In the genomic region with DNA sequence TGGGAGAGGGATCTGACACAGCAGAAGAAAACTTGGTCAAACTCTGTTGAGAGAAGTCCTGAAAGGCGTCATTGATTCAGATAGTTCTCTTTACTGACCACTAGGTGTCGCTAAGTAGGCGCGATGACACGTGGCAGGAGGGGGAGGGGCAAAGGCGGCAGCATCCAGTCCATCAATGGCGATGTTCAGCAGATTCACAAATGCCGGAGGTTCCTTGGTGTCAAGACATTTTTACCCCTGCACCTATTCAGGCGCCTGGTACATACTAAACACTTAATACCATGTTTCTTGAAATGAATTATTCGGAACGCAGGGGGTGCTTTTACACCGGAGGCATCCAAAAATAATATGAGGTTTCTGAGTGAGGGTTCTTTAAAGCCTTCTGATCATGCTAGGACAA, we compare ENCODE assay signal across 1 cellular context.
A peak's percentile ranks its signal among the peaks of the same experiment; 100 is the strongest.
TF ChIP-seq lines count a peak whose summit lies in the region.

No MANE protein-coding gene starts in this region.

TF ChIP-seq in K562, 482 proteins besides CTCF, POLR2A, EP300 and RAD21 (continued from another document and continues in another):
- TF ChIP-seq CREB3L1 (IDR thresholded peaks at IDR 0.05; ENCODE audit: borderline replicate concordance, low read depth) (peak; percentile 99), DDX20 (tag; IDR thresholded peaks at IDR 0.05; ENCODE audit: low read depth) (no peak; the same call in 1 of the 2 replicates), NCOA6 (IDR thresholded peaks at IDR 0.05) (no peak), CBX3 (IDR thresholded peaks at IDR 0.05; ENCODE audit: borderline replicate concordance in 1 of 2, low read length in 2 of 2) (peak in 1 of 2 experiments; percentile 94; a peak in 2 of 3 replicates), AFF1 (IDR thresholded peaks at IDR 0.05; ENCODE audit: low read depth in 1 of 2, partially characterized antibody in 2 of 2) (peak in 1 of 2 experiments; percentile 14), NBN (IDR thresholded peaks at IDR 0.05; ENCODE audit: low read depth) (peak; percentile 69; the same call in 1 of the 2 replicates), ZNF384 (IDR thresholded peaks at IDR 0.05; ENCODE audit: low read depth, low read length) (0 out of 2 replicates have a peak, but pooled peaks have one; percentile 28), SREBF2 (CRISPR knock-in tag; IDR thresholded peaks at IDR 0.05) (no peak), TOE1 (IDR thresholded peaks at IDR 0.05; ENCODE audit: borderline replicate concordance) (0 out of 2 replicates have a peak, but pooled peaks have one; percentile 44), TOE1 (CRISPR knock-in tag; IDR thresholded peaks at IDR 0.05; ENCODE audit: borderline replicate concordance, low read depth) (no peak), ZBTB7A (IDR thresholded peaks at IDR 0.05; ENCODE audit: borderline replicate concordance, control insufficient read depth, low read depth, low read length) (no peak), BDP1 (IDR thresholded peaks at IDR 0.05; ENCODE audit: insufficient read depth, insufficient read length) (no peak), ZEB2 (IDR thresholded peaks at IDR 0.05) (peak; percentile 58; the same call in 1 of the 2 replicates), NONO (IDR thresholded peaks at IDR 0.05; ENCODE audit: low read depth in 2 of 2, low read length in 1 of 2) (peak in 1 of 2 experiments; percentile 47; a peak in 1 of 4 replicates), RBM14 (IDR thresholded peaks at IDR 0.05; ENCODE audit: borderline replicate concordance, insufficient read depth, low read depth, low read length) (no peak), E2F8 (IDR thresholded peaks at IDR 0.05; ENCODE audit: low read depth, partially characterized antibody) (peak; percentile 43), MAFK (IDR thresholded peaks at IDR 0.05; ENCODE audit: low read length) (peak; percentile 14; the same call in 1 of the 2 replicates), ZNF449 (CRISPR knock-in tag; IDR thresholded peaks at IDR 0.05) (no peak), ZNF655 (CRISPR knock-in tag; IDR thresholded peaks at IDR 0.05) (no peak), GABPA (tag; conservative IDR thresholded peaks at IDR 0.05; ENCODE audit: low read depth) (no peak), REST (CRISPR knock-in tag; IDR thresholded peaks at IDR 0.05; ENCODE audit: low read depth) (no peak), SMAD3 (CRISPR knock-in tag; conservative IDR thresholded peaks at IDR 0.05) (no peak), PTTG1 (tag; IDR thresholded peaks at IDR 0.05; ENCODE audit: low read depth) (no peak), ETV1 (tag; conservative IDR thresholded peaks at IDR 0.05; ENCODE audit: low read depth) (0 out of 2 replicates have a peak, but pooled peaks have one; percentile 11), ZFP36 (IDR thresholded peaks at IDR 0.05; ENCODE audit: low read depth, low read length, partially characterized antibody) (no peak), CREB3 (tag; conservative IDR thresholded peaks at IDR 0.05; ENCODE audit: low read depth) (0 out of 2 replicates have a peak, but pooled peaks have one; percentile 45), ZNF3 (CRISPR knock-in tag; IDR thresholded peaks at IDR 0.05) (no peak), ZNF232 (CRISPR knock-in tag; IDR thresholded peaks at IDR 0.05) (no peak), RB1 (IDR thresholded peaks at IDR 0.05; ENCODE audit: low read depth) (peak; percentile 70; the same call in 1 of the 2 replicates)
- TF ChIP-seq, protein P1, sequence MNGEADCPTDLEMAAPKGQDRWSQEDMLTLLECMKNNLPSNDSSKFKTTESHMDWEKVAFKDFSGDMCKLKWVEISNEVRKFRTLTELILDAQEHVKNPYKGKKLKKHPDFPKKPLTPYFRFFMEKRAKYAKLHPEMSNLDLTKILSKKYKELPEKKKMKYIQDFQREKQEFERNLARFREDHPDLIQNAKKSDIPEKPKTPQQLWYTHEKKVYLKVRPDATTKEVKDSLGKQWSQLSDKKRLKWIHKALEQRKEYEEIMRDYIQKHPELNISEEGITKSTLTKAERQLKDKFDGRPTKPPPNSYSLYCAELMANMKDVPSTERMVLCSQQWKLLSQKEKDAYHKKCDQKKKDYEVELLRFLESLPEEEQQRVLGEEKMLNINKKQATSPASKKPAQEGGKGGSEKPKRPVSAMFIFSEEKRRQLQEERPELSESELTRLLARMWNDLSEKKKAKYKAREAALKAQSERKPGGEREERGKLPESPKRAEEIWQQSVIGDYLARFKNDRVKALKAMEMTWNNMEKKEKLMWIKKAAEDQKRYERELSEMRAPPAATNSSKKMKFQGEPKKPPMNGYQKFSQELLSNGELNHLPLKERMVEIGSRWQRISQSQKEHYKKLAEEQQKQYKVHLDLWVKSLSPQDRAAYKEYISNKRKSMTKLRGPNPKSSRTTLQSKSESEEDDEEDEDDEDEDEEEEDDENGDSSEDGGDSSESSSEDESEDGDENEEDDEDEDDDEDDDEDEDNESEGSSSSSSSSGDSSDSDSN (IDR thresholded peaks at IDR 0.05; ENCODE audit: borderline replicate concordance in 1 of 2, low read depth in 2 of 2, low read length in 2 of 2): 0 out of 4 replicates have a peak, but pooled peaks of 1 of the 2 experiments have one; percentile 43
- TF ChIP-seq, protein P2, sequence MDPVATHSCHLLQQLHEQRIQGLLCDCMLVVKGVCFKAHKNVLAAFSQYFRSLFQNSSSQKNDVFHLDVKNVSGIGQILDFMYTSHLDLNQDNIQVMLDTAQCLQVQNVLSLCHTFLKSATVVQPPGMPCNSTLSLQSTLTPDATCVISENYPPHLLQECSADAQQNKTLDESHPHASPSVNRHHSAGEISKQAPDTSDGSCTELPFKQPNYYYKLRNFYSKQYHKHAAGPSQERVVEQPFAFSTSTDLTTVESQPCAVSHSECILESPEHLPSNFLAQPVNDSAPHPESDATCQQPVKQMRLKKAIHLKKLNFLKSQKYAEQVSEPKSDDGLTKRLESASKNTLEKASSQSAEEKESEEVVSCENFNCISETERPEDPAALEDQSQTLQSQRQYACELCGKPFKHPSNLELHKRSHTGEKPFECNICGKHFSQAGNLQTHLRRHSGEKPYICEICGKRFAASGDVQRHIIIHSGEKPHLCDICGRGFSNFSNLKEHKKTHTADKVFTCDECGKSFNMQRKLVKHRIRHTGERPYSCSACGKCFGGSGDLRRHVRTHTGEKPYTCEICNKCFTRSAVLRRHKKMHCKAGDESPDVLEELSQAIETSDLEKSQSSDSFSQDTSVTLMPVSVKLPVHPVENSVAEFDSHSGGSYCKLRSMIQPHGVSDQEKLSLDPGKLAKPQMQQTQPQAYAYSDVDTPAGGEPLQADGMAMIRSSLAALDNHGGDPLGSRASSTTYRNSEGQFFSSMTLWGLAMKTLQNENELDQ (CRISPR knock-in tag; IDR thresholded peaks at IDR 0.05; ENCODE audit: borderline replicate concordance): no peak
